1 cellular context compared by ENCODE assay signal in the genomic region with DNA sequence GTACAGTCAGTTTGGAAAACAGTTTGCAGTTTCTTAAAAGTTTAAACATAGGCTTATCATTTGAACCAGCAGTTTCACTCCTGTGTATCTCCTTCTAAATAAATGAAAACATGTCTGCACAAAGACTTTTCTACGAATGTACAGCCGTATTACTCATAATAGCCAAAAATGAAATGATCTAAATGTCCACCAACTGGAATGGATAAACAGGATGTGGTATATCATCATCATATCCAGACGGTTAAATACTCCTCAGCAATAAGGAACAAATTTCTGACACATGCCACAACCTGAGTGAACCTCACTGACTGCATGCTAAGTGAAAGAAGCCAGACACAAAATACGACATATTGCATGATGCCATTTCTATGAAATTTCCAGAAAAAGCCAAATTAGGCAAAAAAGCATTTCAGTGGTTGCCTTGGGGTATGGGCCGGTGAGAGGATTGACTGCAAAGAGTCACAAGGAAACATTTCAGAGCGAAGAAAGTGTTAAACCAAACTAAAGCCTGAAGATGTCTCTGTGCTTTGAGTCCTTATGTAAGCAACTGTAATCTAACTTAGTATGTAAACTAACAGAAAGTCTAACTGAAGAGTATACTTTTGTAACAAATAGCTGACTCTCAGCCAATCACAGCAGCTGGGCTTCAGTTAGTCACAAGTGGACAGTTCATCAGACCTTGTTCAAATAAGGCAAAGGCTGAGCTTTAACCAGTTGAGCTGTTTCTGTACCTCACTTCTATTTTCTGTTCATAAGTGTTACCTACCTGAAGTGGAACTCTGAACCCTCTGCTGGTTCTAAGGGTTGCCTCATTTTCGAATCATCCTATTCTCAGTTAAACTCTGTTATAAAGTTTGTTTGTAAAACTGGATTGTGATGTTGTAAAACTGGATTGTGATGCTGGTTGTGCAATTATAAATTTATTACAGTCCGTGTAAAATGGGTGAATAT.
TF ChIP-seq lines count a peak whose summit lies in the region.

No MANE protein-coding gene starts in this region.

TF ChIP-seq in HepG2, 621 proteins besides CTCF, POLR2A, EP300 and RAD21 (continued from another document and continues in another):
- no peak for TF ChIP-seq ZMYM2 (CRISPR knock-in tag; IDR thresholded peaks at IDR 0.05)
- TF ChIP-seq, protein P1, sequence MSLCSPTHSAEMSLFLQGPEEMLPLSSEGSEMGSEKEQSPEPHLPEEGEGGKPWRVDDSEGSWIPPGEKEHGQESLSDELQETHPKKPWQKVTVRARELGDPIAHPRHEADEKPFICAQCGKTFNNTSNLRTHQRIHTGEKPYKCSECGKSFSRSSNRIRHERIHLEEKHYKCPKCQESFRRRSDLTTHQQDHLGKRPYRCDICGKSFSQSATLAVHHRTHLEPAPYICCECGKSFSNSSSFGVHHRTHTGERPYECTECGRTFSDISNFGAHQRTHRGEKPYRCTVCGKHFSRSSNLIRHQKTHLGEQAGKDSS (CRISPR knock-in tag; IDR thresholded peaks at IDR 0.05; ENCODE audit: borderline replicate concordance, low read depth) = no peak
- TF ChIP-seq ZNF510 (CRISPR knock-in tag; IDR thresholded peaks at IDR 0.05; ENCODE audit: low read depth) = no peak
- no peak for TF ChIP-seq MTF1 (CRISPR knock-in tag; IDR thresholded peaks at IDR 0.05)
- no peak for TF ChIP-seq ZNF782 (CRISPR knock-in tag; IDR thresholded peaks at IDR 0.05; ENCODE audit: borderline replicate concordance)
- TF ChIP-seq ZNF230 (CRISPR knock-in tag; IDR thresholded peaks at IDR 0.05) = no peak; the same call in 1 of the 2 replicates
- TF ChIP-seq ZMAT3 (CRISPR knock-in tag; conservative IDR thresholded peaks at IDR 0.05) = no peak
- TF ChIP-seq ZNF33A (CRISPR knock-in tag; IDR thresholded peaks at IDR 0.05; ENCODE audit: borderline replicate concordance) = no peak
- no peak for TF ChIP-seq JARID2 (CRISPR knock-in tag; IDR thresholded peaks at IDR 0.05; ENCODE audit: insufficient replicate concordance)
- TF ChIP-seq KDM5B (CRISPR knock-in tag; IDR thresholded peaks at IDR 0.05; ENCODE audit: borderline replicate concordance) = no peak
- TF ChIP-seq ZNF12 (CRISPR knock-in tag; IDR thresholded peaks at IDR 0.05) = peak; percentile 27; the same call in 1 of the 2 replicates
- no peak for TF ChIP-seq ZFY (CRISPR knock-in tag; IDR thresholded peaks at IDR 0.05)
- TF ChIP-seq SMC3 (IDR thresholded peaks at IDR 0.05; ENCODE audit: low read length) = peak; percentile 36; the same call in 1 of the 2 replicates
- no peak for TF ChIP-seq ZNF382 (CRISPR knock-in tag; IDR thresholded peaks at IDR 0.05; ENCODE audit: borderline replicate concordance)
- TF ChIP-seq, protein P2, sequence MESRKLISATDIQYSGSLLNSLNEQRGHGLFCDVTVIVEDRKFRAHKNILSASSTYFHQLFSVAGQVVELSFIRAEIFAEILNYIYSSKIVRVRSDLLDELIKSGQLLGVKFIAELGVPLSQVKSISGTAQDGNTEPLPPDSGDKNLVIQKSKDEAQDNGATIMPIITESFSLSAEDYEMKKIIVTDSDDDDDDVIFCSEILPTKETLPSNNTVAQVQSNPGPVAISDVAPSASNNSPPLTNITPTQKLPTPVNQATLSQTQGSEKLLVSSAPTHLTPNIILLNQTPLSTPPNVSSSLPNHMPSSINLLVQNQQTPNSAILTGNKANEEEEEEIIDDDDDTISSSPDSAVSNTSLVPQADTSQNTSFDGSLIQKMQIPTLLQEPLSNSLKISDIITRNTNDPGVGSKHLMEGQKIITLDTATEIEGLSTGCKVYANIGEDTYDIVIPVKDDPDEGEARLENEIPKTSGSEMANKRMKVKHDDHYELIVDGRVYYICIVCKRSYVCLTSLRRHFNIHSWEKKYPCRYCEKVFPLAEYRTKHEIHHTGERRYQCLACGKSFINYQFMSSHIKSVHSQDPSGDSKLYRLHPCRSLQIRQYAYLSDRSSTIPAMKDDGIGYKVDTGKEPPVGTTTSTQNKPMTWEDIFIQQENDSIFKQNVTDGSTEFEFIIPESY (CRISPR knock-in tag; IDR thresholded peaks at IDR 0.05) = no peak
- TF ChIP-seq KLF16 (CRISPR knock-in tag; IDR thresholded peaks at IDR 0.05) = no peak
- no peak for TF ChIP-seq XRCC5 (optimal IDR thresholded peaks at IDR 0.05; ENCODE audit: low read length)
- TF ChIP-seq, protein P3, sequence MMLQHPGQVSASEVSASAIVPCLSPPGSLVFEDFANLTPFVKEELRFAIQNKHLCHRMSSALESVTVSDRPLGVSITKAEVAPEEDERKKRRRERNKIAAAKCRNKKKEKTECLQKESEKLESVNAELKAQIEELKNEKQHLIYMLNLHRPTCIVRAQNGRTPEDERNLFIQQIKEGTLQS (CRISPR knock-in tag; IDR thresholded peaks at IDR 0.05) = 0 out of 2 replicates have a peak, but pooled peaks have one; percentile 10
- TF ChIP-seq KLF11 (CRISPR knock-in tag; IDR thresholded peaks at IDR 0.05) = no peak
- no peak for TF ChIP-seq ZNF777 (CRISPR knock-in tag; IDR thresholded peaks at IDR 0.05)
- no peak for TF ChIP-seq PCBP2 (optimal IDR thresholded peaks at IDR 0.05; ENCODE audit: low read depth, low read length, poor library complexity, severe bottlenecking)
- no peak for TF ChIP-seq ZNF205 (CRISPR knock-in tag; IDR thresholded peaks at IDR 0.05)
- no peak for TF ChIP-seq NFE2 (CRISPR knock-in tag; IDR thresholded peaks at IDR 0.05)
- peak; percentile 66; the same call in 1 of the 2 replicates for TF ChIP-seq MAFF (IDR thresholded peaks at IDR 0.05; ENCODE audit: low read depth, low read length)
- no peak for TF ChIP-seq PRPF4 (IDR thresholded peaks at IDR 0.05; ENCODE audit: low read depth, low read length, poor library complexity, severe bottlenecking)
- no peak for TF ChIP-seq THYN1 (CRISPR knock-in tag; IDR thresholded peaks at IDR 0.05; ENCODE audit: borderline replicate concordance, low read depth)
- TF ChIP-seq, protein P4, sequence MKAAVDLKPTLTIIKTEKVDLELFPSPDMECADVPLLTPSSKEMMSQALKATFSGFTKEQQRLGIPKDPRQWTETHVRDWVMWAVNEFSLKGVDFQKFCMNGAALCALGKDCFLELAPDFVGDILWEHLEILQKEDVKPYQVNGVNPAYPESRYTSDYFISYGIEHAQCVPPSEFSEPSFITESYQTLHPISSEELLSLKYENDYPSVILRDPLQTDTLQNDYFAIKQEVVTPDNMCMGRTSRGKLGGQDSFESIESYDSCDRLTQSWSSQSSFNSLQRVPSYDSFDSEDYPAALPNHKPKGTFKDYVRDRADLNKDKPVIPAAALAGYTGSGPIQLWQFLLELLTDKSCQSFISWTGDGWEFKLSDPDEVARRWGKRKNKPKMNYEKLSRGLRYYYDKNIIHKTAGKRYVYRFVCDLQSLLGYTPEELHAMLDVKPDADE (CRISPR knock-in tag; IDR thresholded peaks at IDR 0.05) = no peak
- TF ChIP-seq RCOR2 (CRISPR knock-in tag; IDR thresholded peaks at IDR 0.05) = peak; percentile 60; the same call in 1 of the 2 replicates
- no peak for TF ChIP-seq ZNF10 (CRISPR knock-in tag; IDR thresholded peaks at IDR 0.05; ENCODE audit: borderline replicate concordance, low read depth)
- TF ChIP-seq BCL6 (CRISPR knock-in tag; IDR thresholded peaks at IDR 0.05) = peak; percentile 74
- TF ChIP-seq ZNF235 (CRISPR knock-in tag; IDR thresholded peaks at IDR 0.05; ENCODE audit: borderline replicate concordance) = no peak
- TF ChIP-seq, protein P5, sequence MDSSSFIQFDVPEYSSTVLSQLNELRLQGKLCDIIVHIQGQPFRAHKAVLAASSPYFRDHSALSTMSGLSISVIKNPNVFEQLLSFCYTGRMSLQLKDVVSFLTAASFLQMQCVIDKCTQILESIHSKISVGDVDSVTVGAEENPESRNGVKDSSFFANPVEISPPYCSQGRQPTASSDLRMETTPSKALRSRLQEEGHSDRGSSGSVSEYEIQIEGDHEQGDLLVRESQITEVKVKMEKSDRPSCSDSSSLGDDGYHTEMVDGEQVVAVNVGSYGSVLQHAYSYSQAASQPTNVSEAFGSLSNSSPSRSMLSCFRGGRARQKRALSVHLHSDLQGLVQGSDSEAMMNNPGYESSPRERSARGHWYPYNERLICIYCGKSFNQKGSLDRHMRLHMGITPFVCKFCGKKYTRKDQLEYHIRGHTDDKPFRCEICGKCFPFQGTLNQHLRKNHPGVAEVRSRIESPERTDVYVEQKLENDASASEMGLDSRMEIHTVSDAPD (CRISPR knock-in tag; IDR thresholded peaks at IDR 0.05) = no peak
- TF ChIP-seq, protein P6, sequence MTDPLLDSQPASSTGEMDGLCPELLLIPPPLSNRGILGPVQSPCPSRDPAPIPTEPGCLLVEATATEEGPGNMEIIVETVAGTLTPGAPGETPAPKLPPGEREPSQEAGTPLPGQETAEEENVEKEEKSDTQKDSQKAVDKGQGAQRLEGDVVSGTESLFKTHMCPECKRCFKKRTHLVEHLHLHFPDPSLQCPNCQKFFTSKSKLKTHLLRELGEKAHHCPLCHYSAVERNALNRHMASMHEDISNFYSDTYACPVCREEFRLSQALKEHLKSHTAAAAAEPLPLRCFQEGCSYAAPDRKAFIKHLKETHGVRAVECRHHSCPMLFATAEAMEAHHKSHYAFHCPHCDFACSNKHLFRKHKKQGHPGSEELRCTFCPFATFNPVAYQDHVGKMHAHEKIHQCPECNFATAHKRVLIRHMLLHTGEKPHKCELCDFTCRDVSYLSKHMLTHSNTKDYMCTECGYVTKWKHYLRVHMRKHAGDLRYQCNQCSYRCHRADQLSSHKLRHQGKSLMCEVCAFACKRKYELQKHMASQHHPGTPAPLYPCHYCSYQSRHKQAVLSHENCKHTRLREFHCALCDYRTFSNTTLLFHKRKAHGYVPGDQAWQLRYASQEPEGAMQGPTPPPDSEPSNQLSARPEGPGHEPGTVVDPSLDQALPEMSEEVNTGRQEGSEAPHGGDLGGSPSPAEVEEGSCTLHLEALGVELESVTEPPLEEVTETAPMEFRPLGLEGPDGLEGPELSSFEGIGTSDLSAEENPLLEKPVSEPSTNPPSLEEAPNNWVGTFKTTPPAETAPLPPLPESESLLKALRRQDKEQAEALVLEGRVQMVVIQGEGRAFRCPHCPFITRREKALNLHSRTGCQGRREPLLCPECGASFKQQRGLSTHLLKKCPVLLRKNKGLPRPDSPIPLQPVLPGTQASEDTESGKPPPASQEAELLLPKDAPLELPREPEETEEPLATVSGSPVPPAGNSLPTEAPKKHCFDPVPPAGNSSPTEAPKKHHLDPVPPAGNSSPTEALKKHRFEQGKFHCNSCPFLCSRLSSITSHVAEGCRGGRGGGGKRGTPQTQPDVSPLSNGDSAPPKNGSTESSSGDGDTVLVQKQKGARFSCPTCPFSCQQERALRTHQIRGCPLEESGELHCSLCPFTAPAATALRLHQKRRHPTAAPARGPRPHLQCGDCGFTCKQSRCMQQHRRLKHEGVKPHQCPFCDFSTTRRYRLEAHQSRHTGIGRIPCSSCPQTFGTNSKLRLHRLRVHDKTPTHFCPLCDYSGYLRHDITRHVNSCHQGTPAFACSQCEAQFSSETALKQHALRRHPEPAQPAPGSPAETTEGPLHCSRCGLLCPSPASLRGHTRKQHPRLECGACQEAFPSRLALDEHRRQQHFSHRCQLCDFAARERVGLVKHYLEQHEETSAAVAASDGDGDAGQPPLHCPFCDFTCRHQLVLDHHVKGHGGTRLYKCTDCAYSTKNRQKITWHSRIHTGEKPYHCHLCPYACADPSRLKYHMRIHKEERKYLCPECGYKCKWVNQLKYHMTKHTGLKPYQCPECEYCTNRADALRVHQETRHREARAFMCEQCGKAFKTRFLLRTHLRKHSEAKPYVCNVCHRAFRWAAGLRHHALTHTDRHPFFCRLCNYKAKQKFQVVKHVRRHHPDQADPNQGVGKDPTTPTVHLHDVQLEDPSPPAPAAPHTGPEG (CRISPR knock-in tag; IDR thresholded peaks at IDR 0.05) = no peak
- TF ChIP-seq ZNF878 (CRISPR knock-in tag; IDR thresholded peaks at IDR 0.05) = no peak; the same call in 1 of the 2 replicates
- no peak for TF ChIP-seq ZNF883 (CRISPR knock-in tag; IDR thresholded peaks at IDR 0.05; ENCODE audit: not compliant biosample characterization)
- TF ChIP-seq, protein P7, sequence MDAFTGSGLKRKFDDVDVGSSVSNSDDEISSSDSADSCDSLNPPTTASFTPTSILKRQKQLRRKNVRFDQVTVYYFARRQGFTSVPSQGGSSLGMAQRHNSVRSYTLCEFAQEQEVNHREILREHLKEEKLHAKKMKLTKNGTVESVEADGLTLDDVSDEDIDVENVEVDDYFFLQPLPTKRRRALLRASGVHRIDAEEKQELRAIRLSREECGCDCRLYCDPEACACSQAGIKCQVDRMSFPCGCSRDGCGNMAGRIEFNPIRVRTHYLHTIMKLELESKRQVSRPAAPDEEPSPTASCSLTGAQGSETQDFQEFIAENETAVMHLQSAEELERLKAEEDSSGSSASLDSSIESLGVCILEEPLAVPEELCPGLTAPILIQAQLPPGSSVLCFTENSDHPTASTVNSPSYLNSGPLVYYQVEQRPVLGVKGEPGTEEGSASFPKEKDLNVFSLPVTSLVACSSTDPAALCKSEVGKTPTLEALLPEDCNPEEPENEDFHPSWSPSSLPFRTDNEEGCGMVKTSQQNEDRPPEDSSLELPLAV (CRISPR knock-in tag; conservative IDR thresholded peaks at IDR 0.05; ENCODE audit: low read depth) = no peak
- TF ChIP-seq HNRNPK (IDR thresholded peaks at IDR 0.05; ENCODE audit: low read depth, low read length, poor library complexity, severe bottlenecking) = no peak
- TF ChIP-seq ZNF839 (CRISPR knock-in tag; IDR thresholded peaks at IDR 0.05; ENCODE audit: borderline replicate concordance) = no peak
- TF ChIP-seq ZNF772 (CRISPR knock-in tag; IDR thresholded peaks at IDR 0.05) = no peak
- TF ChIP-seq ZNF737 (CRISPR knock-in tag; IDR thresholded peaks at IDR 0.05; ENCODE audit: borderline replicate concordance) = no peak
- no peak for TF ChIP-seq FOXC1 (CRISPR knock-in tag; IDR thresholded peaks at IDR 0.05; ENCODE audit: borderline replicate concordance)
- TF ChIP-seq, protein P8, sequence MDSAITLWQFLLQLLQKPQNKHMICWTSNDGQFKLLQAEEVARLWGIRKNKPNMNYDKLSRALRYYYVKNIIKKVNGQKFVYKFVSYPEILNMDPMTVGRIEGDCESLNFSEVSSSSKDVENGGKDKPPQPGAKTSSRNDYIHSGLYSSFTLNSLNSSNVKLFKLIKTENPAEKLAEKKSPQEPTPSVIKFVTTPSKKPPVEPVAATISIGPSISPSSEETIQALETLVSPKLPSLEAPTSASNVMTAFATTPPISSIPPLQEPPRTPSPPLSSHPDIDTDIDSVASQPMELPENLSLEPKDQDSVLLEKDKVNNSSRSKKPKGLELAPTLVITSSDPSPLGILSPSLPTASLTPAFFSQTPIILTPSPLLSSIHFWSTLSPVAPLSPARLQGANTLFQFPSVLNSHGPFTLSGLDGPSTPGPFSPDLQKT (CRISPR knock-in tag; IDR thresholded peaks at IDR 0.05; ENCODE audit: borderline replicate concordance) = no peak
- TF ChIP-seq FOXK1 (CRISPR knock-in tag; IDR thresholded peaks at IDR 0.05; ENCODE audit: borderline replicate concordance, low read depth) = 0 out of 2 replicates have a peak, but pooled peaks have one; percentile 61
- peak; percentile 22 for TF ChIP-seq ASH2L (IDR thresholded peaks at IDR 0.05; ENCODE audit: insufficient read length, low read depth, low read length)
- TF ChIP-seq ZNF816 (CRISPR knock-in tag; IDR thresholded peaks at IDR 0.05; ENCODE audit: borderline replicate concordance) = no peak
- peak; percentile 35; the same call in 1 of the 2 replicates for TF ChIP-seq TBX2 (CRISPR knock-in tag; IDR thresholded peaks at IDR 0.05; ENCODE audit: borderline replicate concordance)
- TF ChIP-seq ZNF775 (CRISPR knock-in tag; IDR thresholded peaks at IDR 0.05; ENCODE audit: borderline replicate concordance) = 0 out of 2 replicates have a peak, but pooled peaks have one; percentile 29
